In genomic region chr14:71574976-71575375, GRCh38 we compare ENCODE assay signal across 10 cellular contexts.
DNase-seq lines count a peak whose midpoint lies in the region; ATAC-seq, FAIRE-seq and TF ChIP-seq lines count a peak whose summit lies in the region.
"Had no signal": no experiment of that assay in that cellular context is flagged by ENCODE, and none has a peak within 500 bp of the region (broad histone marks: within the 10 kb centered on the region; RNA-seq: fewer than 3 reads in every experiment).

No MANE protein-coding gene starts in this region.

- no peak overlapping the region for H3K4me3 Mint-ChIP-seq in activated CD8-positive, alpha-beta T cell treated with anti-CD3 and anti-CD28 coated beads, Interleukin-2, amount 10 ng/mL, durations not matched to agents 7 days and 5 days
- H3K4me3 Mint-ChIP-seq: activated naive CD8-positive, alpha-beta T cell treated with anti-CD3 and anti-CD28 coated beads, Interleukin-2, amount 50 U/mL, for 24 hours had no signal

- no peaks in the 10 kb centered on the region for H3K9me3 Mint-ChIP-seq in activated CD8-positive, alpha-beta T cell treated with anti-CD3 and anti-CD28 coated beads, Interleukin-2, amount 10 ng/mL, durations not matched to agents 7 days and 5 days (ENCODE audit: insufficient read depth)
- H3K9me3 Mint-ChIP-seq: activated naive CD8-positive, alpha-beta T cell treated with anti-CD3 and anti-CD28 coated beads, Interleukin-2, amount 50 U/mL, for 24 hours had no signal

- no peak for TF ChIP-seq CTCF in brain microvascular endothelial cell (IDR thresholded peaks at IDR 0.05; ENCODE audit: low read depth, low read length, missing control alignments)
- no peak for TF ChIP-seq CTCF in lower lobe of right lung (IDR thresholded peaks at IDR 0.05)
- TF ChIP-seq CTCF in D721Med (IDR thresholded peaks at IDR 0.05; ENCODE audit: insufficient read depth, missing control alignments), result no peak
- TF ChIP-seq CTCF in Peyer's patch (IDR thresholded peaks at IDR 0.05), result no peak

- no peak for TF ChIP-seq POLR2A in Peyer's patch (IDR thresholded peaks at IDR 0.05)

- no peaks in the 10 kb centered on the region for H3K36me3 Mint-ChIP-seq in activated CD8-positive, alpha-beta T cell treated with anti-CD3 and anti-CD28 coated beads, Interleukin-2, amount 10 ng/mL, durations not matched to agents 7 days and 5 days (ENCODE audit: low read depth)

- no peaks in the 10 kb centered on the region for H3K27me3 Mint-ChIP-seq in activated CD8-positive, alpha-beta T cell treated with anti-CD3 and anti-CD28 coated beads, Interleukin-2, amount 10 ng/mL, durations not matched to agents 7 days and 5 days (ENCODE audit: low read depth)
- H3K27me3 Mint-ChIP-seq: activated naive CD8-positive, alpha-beta T cell treated with anti-CD3 and anti-CD28 coated beads, Interleukin-2, amount 50 U/mL, for 24 hours had no signal

- H3K27ac ChIP-seq in brain microvascular endothelial cell, result peak overlapping the region; percentile 11
- H3K27ac ChIP-seq in lower lobe of right lung, result no peak overlapping the region
- no peak overlapping the region for H3K27ac ChIP-seq in Peyer's patch

- H3K4me3 ChIP-seq in brain microvascular endothelial cell (ENCODE audit: low read depth, low read length), result no peak overlapping the region
- H3K4me3 ChIP-seq in lower lobe of right lung, result no peak overlapping the region
- no peak overlapping the region for H3K4me3 ChIP-seq in Peyer's patch

- H3K27me3 ChIP-seq in brain microvascular endothelial cell (replicated peaks) (no peaks in the 10 kb centered on the region), lower lobe of right lung (ENCODE audit: low read depth) (no peaks in the 10 kb centered on the region), Peyer's patch (no peaks in the 10 kb centered on the region)

- FAIRE-seq in D721Med (lab: Jason Lieb, UNC), result no peak

- in situ Hi-C loops in brain microvascular endothelial cell (cut with HindIII; ENCODE audit: low pct_ligation_motif_present, low sequenced_read_pairs), result no loop called here

- peak; percentile 72 to 92 for ATAC-seq in lower lobe of right lung
- ATAC-seq in activated CD8-positive, alpha-beta T cell treated with anti-CD3 and anti-CD28 coated beads, Interleukin-2, amount 10 ng/mL, durations not matched to agents 7 days and 5 days, result no peak
- ATAC-seq: activated CD4-positive, CD25-positive, alpha-beta regulatory T cell treated with anti-CD3 and anti-CD28 coated beads, Interleukin-2, amount 50 U/mL, for 24 hours; activated naive CD8-positive, alpha-beta T cell treated with anti-CD3 and anti-CD28 coated beads, Interleukin-2, amount 50 U/mL, for 24 hours had no signal

- peaks cover 15% of the 10 kb centered on the region for H3K4me1 ChIP-seq in lower lobe of right lung
- H3K4me1 ChIP-seq in Peyer's patch, result no peaks in the 10 kb centered on the region

- DNase-seq in AG08396 (ENCODE audit: low spot score) (peak; percentile 65), HS-27A (ENCODE audit: low read depth) (peak; percentile 57), brain microvascular endothelial cell (peak; percentile 82), lower lobe of right lung (no peak), D721Med (ENCODE audit: insufficient read length, low spot score) (no peak), NCI-H2227 (lab: John Stamatoyannopoulos, UW; ENCODE audit: unreplicated experiment) (no peak), Peyer's patch (no peak)
- no peak for DNase-seq in activated CD8-positive, alpha-beta T cell treated with anti-CD3 and anti-CD28 coated beads, Interleukin-2, amount 10 ng/mL, durations not matched to agents 7 days and 5 days
- DNase-seq: activated naive CD8-positive, alpha-beta T cell treated with anti-CD3 and anti-CD28 coated beads, Interleukin-2, amount 50 U/mL, for 24 hours had no signal

- H3K4me1 Mint-ChIP-seq in activated CD8-positive, alpha-beta T cell treated with anti-CD3 and anti-CD28 coated beads, Interleukin-2, amount 10 ng/mL, durations not matched to agents 7 days and 5 days (ENCODE audit: low read depth), result peaks cover 3% of the 10 kb centered on the region

- CTCF ChIA-PET in activated CD8-positive, alpha-beta T cell treated with anti-CD3 and anti-CD28 coated beads, Interleukin-2, amount 10 ng/mL, durations not matched to agents 7 days and 5 days (lab: Charles Lee), result no interaction called here

- no peaks in the 10 kb centered on the region for H3K36me3 ChIP-seq in brain microvascular endothelial cell (replicated peaks)
- no peaks in the 10 kb centered on the region for H3K36me3 ChIP-seq in lower lobe of right lung
- H3K36me3 ChIP-seq in Peyer's patch, result no peaks in the 10 kb centered on the region

- H3K27ac Mint-ChIP-seq in activated CD8-positive, alpha-beta T cell treated with anti-CD3 and anti-CD28 coated beads, Interleukin-2, amount 10 ng/mL, durations not matched to agents 7 days and 5 days, result no peak overlapping the region

- intact Hi-C loops in lower lobe of right lung (cut with DNase I), result no loop called here

- no peaks in the 10 kb centered on the region for H3K9me3 ChIP-seq in lower lobe of right lung
- H3K9me3 ChIP-seq in Peyer's patch, result no peaks in the 10 kb centered on the region

- POLR2A ChIA-PET in activated CD8-positive, alpha-beta T cell treated with anti-CD3 and anti-CD28 coated beads, Interleukin-2, amount 10 ng/mL, durations not matched to agents 7 days and 5 days (lab: Charles Lee), result no interaction called here

Comparison
In these comparisons a context has a peak if more than half of its experiments do, and no peak if none do; other contexts are left out.
1. DNase-seq: peak in AG08396 (single experiment), HS-27A (single experiment) and brain microvascular endothelial cell (single experiment); none in lower lobe of right lung (single experiment), activated CD8-positive, alpha-beta T cell treated with anti-CD3 and anti-CD28 coated beads, Interleukin-2, amount 10 ng/mL, durations not matched to agents 7 days and 5 days (single experiment), D721Med (single experiment), NCI-H2227 (single experiment) and Peyer's patch (0 of 3).